1 cellular context compared by ENCODE assay signal in genomic region chr3:151816091-151816604, GRCh38.
TF ChIP-seq lines count a peak whose summit lies in the region.

No MANE protein-coding gene starts in this region.

TF ChIP-seq in HepG2, 621 proteins besides CTCF, POLR2A, EP300 and RAD21 (continues in another document):
- no peak for TF ChIP-seq ZNF784 (CRISPR knock-in tag; IDR thresholded peaks at IDR 0.05; ENCODE audit: borderline replicate concordance)
- no peak for TF ChIP-seq ZSCAN30 (CRISPR knock-in tag; IDR thresholded peaks at IDR 0.05)
- TF ChIP-seq ZNF292 (CRISPR knock-in tag; IDR thresholded peaks at IDR 0.05; ENCODE audit: borderline replicate concordance, low read depth): peak; percentile 45; the same call in 1 of the 2 replicates
- no peak for TF ChIP-seq ZNF883 (CRISPR knock-in tag; IDR thresholded peaks at IDR 0.05; ENCODE audit: not compliant biosample characterization)
- no peak for TF ChIP-seq SALL2 (CRISPR knock-in tag; IDR thresholded peaks at IDR 0.05)
- TF ChIP-seq GZF1 (CRISPR knock-in tag; IDR thresholded peaks at IDR 0.05): peak; percentile 96
- peak; percentile 63 for TF ChIP-seq CREM (IDR thresholded peaks at IDR 0.05)
- TF ChIP-seq CREM (CRISPR knock-in tag; IDR thresholded peaks at IDR 0.05): no peak
- TF ChIP-seq STAT6 (CRISPR knock-in tag; IDR thresholded peaks at IDR 0.05; ENCODE audit: borderline replicate concordance): 0 out of 2 replicates have a peak, but pooled peaks have one; percentile 53
- no peak for TF ChIP-seq NFIB (CRISPR knock-in tag; IDR thresholded peaks at IDR 0.05; ENCODE audit: borderline replicate concordance)
- TF ChIP-seq ZNF317 (CRISPR knock-in tag; IDR thresholded peaks at IDR 0.05): peak; percentile 77; the same call in 1 of the 2 replicates
- no peak for TF ChIP-seq ZNF703 (CRISPR knock-in tag; IDR thresholded peaks at IDR 0.05; ENCODE audit: borderline replicate concordance)
- 0 out of 2 replicates have a peak, but pooled peaks have one; percentile 79 for TF ChIP-seq MAZ (IDR thresholded peaks at IDR 0.05; ENCODE audit: borderline replicate concordance, low read depth, low read length)
- no peak for TF ChIP-seq MAZ (CRISPR knock-in tag; IDR thresholded peaks at IDR 0.05; ENCODE audit: low read depth)
- TF ChIP-seq JUND (CRISPR knock-in tag; IDR thresholded peaks at IDR 0.05): no peak
- TF ChIP-seq ZNF143 (CRISPR knock-in tag; IDR thresholded peaks at IDR 0.05): no peak
- no peak for TF ChIP-seq RERE (CRISPR knock-in tag; IDR thresholded peaks at IDR 0.05; ENCODE audit: low read depth)
- TF ChIP-seq ZNF232 (CRISPR knock-in tag; IDR thresholded peaks at IDR 0.05; ENCODE audit: borderline replicate concordance): 0 out of 2 replicates have a peak, but pooled peaks have one; percentile 50
- TF ChIP-seq ZNF609 (CRISPR knock-in tag; IDR thresholded peaks at IDR 0.05; ENCODE audit: borderline replicate concordance): peak; percentile 46; the same call in 1 of the 2 replicates
- peak; percentile 66; the same call in 1 of the 2 replicates for TF ChIP-seq GFI1 (CRISPR knock-in tag; IDR thresholded peaks at IDR 0.05; ENCODE audit: borderline replicate concordance)
- TF ChIP-seq HDAC1 (CRISPR knock-in tag; IDR thresholded peaks at IDR 0.05): peak; percentile 52; the same call in 1 of the 2 replicates
- TF ChIP-seq FUBP1 (CRISPR knock-in tag; IDR thresholded peaks at IDR 0.05; ENCODE audit: borderline replicate concordance): no peak
- no peak; the same call in 1 of the 2 replicates for TF ChIP-seq SOX13 (IDR thresholded peaks at IDR 0.05)
- peak in 1 of 2 experiments; percentile 81; a peak in 2 of 4 replicates for TF ChIP-seq SOX13 (CRISPR knock-in tag; conservative IDR thresholded peaks at IDR 0.05 in 1 of 2, IDR thresholded peaks at IDR 0.05 in 1 of 2)
- no peak for TF ChIP-seq MXD3 (CRISPR knock-in tag; IDR thresholded peaks at IDR 0.05)
- peak; percentile 97 for TF ChIP-seq ASH2L (IDR thresholded peaks at IDR 0.05; ENCODE audit: insufficient read length, low read depth, low read length)
- peak; percentile 89 for TF ChIP-seq FOXA3 (CRISPR knock-in tag; IDR thresholded peaks at IDR 0.05)
- TF ChIP-seq ZBTB26 (CRISPR knock-in tag; IDR thresholded peaks at IDR 0.05; ENCODE audit: borderline replicate concordance): no peak
- peak; percentile 75; the same call in 1 of the 2 replicates for TF ChIP-seq NCOR1 (IDR thresholded peaks at IDR 0.05; ENCODE audit: borderline replicate concordance, low read length)
- TF ChIP-seq ATF3 (CRISPR knock-in tag; IDR thresholded peaks at IDR 0.05): no peak
- TF ChIP-seq KDM5A (IDR thresholded peaks at IDR 0.05; ENCODE audit: borderline replicate concordance, low read length): 0 out of 2 replicates have a peak, but pooled peaks have one; percentile 4
- peak; percentile 41; the same call in 1 of the 2 replicates for TF ChIP-seq TFDP1 (CRISPR knock-in tag; IDR thresholded peaks at IDR 0.05; ENCODE audit: borderline replicate concordance)
- peak; percentile 52 for TF ChIP-seq RXRB (CRISPR knock-in tag; IDR thresholded peaks at IDR 0.05; ENCODE audit: borderline replicate concordance)
- TF ChIP-seq KDM6A (CRISPR knock-in tag; IDR thresholded peaks at IDR 0.05; ENCODE audit: low read depth): peak; percentile 48
- TF ChIP-seq IRF2 (CRISPR knock-in tag; IDR thresholded peaks at IDR 0.05): peak; percentile 22; the same call in 1 of the 2 replicates
- no peak for TF ChIP-seq CAMTA2 (CRISPR knock-in tag; IDR thresholded peaks at IDR 0.05; ENCODE audit: borderline replicate concordance)
- no peak for TF ChIP-seq ZNF674 (CRISPR knock-in tag; IDR thresholded peaks at IDR 0.05; ENCODE audit: low read depth)
- peak; percentile 75; the same call in 1 of the 2 replicates for TF ChIP-seq ZBTB43 (CRISPR knock-in tag; conservative IDR thresholded peaks at IDR 0.05)
- TF ChIP-seq HNF4A (CRISPR knock-in tag; IDR thresholded peaks at IDR 0.05): peak; percentile 71
